In the genomic region with DNA sequence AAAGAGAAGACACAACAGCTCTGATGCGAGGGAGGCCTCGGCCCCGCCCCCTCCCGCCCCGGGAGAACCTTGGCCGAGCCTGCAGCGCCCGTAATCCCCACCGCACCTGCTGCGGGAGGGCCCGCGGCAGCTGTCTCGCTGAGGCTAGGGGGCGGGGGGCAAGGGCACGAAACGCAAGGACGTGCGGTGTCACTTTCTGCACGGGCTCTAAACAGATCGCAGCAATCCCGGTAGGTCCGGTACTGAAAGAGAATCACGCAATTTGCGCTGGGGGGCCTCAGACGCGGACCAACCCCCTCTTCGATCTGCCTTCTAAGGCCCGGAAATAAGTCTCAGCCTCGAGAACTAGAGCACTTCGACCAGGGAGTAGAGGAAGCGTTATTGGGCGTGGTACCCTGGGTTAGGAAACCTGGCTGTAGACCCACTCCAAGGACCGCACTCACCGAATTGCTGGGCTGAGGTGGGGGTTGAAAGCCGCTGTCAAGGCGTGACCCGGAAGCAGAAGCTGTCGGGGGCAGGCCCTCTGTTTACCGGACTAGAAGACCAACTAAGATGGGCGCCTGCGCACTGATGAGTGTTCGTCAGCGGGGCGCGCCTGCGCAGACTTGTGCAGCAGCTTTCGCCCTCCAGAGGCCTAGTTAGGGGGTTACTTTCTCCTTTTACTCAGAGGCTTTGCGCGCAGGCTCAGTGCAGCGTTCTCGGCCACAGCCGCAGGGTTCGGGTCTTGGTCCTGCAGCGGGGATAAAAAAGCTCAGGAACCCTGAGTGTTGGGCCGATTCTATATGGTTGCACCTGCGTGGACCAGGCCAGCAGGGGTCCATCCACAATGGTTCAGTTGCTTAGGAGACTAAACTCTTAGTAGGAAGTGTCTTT, we compare ENCODE assay signal across 8 cellular contexts.
A peak's percentile ranks its signal among the peaks of the same experiment; 100 is the strongest.
DNase-seq lines count a peak whose midpoint lies in the region; ATAC-seq and FAIRE-seq lines count a peak whose summit lies in the region.

A gene with protein sequence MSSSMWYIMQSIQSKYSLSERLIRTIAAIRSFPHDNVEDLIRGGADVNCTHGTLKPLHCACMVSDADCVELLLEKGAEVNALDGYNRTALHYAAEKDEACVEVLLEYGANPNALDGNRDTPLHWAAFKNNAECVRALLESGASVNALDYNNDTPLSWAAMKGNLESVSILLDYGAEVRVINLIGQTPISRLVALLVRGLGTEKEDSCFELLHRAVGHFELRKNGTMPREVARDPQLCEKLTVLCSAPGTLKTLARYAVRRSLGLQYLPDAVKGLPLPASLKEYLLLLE (minus strand): TSS at position 500 of the 873 bp plus-strand sequence. CDS start 4,019 bp downstream, outside the sequence.

- peak; percentile 98 for DNase-seq in Ammon's horn (ENCODE audit: low spot score)
- peak; percentile 96 for DNase-seq in NCI-H446 treated with DMSO at 0.1 percent for 48 hours (lab: John Stamatoyannopoulos, UW)
- DNase-seq in cerebellar cortex (ENCODE audit: low spot score) = peak; percentile 99
- peak; percentile 99 for DNase-seq in stimulated activated CD4-positive, alpha-beta T cell treated with anti-CD3 and anti-CD28 coated beads, Interleukin-12 subunit alpha, Interleukin-12 subunit beta, amount 100 ng/mL, for 4 hours

- peak; percentile 51 for FAIRE-seq in islet of Langerhans (lab: Jason Lieb, UNC)

- peak; percentile 92 for ATAC-seq in GM19043 (IDR thresholded peaks at IDR 0.05; ENCODE audit: low read depth, unreplicated experiment)
- peak; percentile 91 for ATAC-seq in HG03378 (IDR thresholded peaks at IDR 0.05; ENCODE audit: unreplicated experiment)
- peak; percentile 93 to 95 for ATAC-seq in activated CD4-positive, CD25-positive, alpha-beta regulatory T cell treated with anti-CD3 and anti-CD28 coated beads, Interleukin-2, amount 50 U/mL, for 24 hours

Comparison
In these comparisons a context has a peak if more than half of its experiments do, and no peak if none do; other contexts are left out.
1. Peak in every context shown above with its lines: DNase-seq and ATAC-seq.